Comparison of ENCODE assay signal across 5 cellular contexts in the genomic region with DNA sequence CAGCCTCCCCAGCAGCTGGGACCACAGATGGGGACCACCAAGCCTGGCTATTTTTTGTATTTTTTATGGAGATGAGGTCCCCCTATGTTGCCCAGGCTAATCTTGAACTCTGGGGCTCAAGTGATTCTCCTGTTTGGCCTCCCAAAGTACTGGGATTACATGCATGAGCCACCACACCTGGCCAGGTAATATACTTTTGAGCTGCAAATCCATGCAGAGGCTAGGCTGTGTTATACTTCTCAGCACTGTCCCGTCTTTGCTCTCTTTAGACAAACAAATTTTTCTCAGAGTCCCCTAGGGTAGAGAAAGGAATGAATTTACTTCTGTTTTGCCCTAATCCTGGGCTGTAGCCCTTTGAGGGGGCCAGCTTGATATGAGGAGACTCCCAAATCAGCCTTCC.
"Had no signal": no experiment of that assay in that cellular context is flagged by ENCODE, and none has a peak within 500 bp of the region (broad histone marks: within the 10 kb centered on the region; RNA-seq: fewer than 3 reads in every experiment).

No MANE protein-coding gene starts in this region.

- H3K27ac Mint-ChIP-seq: IgD-negative memory B cell had no signal

- DNase-seq: IMR-90, KBM-7 had no signal

- ATAC-seq: HepG2, K562 had no signal

- H3K4me3 Mint-ChIP-seq: IgD-negative memory B cell had no signal

- H3K4me3 ChIP-seq: K562 had no signal
